1 cellular context compared by ENCODE assay signal in genomic region chr13:32142956-32143375, GRCh38.
TF ChIP-seq lines count a peak whose summit lies in the region.

No MANE protein-coding gene starts in this region.

TF ChIP-seq in HepG2, 621 proteins besides CTCF, POLR2A, EP300 and RAD21 (continued from another document and continues in another):
- TF ChIP-seq THAP7 (CRISPR knock-in tag; IDR thresholded peaks at IDR 0.05) (no peak), TRIM24 (CRISPR knock-in tag; IDR thresholded peaks at IDR 0.05) (no peak; the same call in 1 of the 2 replicates), ZSCAN9 (CRISPR knock-in tag; IDR thresholded peaks at IDR 0.05; ENCODE audit: borderline replicate concordance) (no peak; the same call in 1 of the 2 replicates), ZNF83 (CRISPR knock-in tag; IDR thresholded peaks at IDR 0.05; ENCODE audit: borderline replicate concordance) (no peak), ZNF281 (CRISPR knock-in tag; IDR thresholded peaks at IDR 0.05; ENCODE audit: borderline replicate concordance) (peak; percentile 69; the same call in 1 of the 2 replicates), ATRX (CRISPR knock-in tag; IDR thresholded peaks at IDR 0.05; ENCODE audit: borderline replicate concordance) (no peak), E2F1 (CRISPR knock-in tag; IDR thresholded peaks at IDR 0.05) (no peak), ZBTB37 (CRISPR knock-in tag; IDR thresholded peaks at IDR 0.05) (no peak), ZNF724P (CRISPR knock-in tag; IDR thresholded peaks at IDR 0.05; ENCODE audit: borderline replicate concordance) (no peak), PRDM10 (CRISPR knock-in tag; IDR thresholded peaks at IDR 0.05; ENCODE audit: low read depth) (peak; percentile 60; the same call in 1 of the 2 replicates), ARID2 (CRISPR knock-in tag; IDR thresholded peaks at IDR 0.05; ENCODE audit: borderline replicate concordance) (no peak), HOXA9 (CRISPR knock-in tag; IDR thresholded peaks at IDR 0.05; ENCODE audit: borderline replicate concordance) (no peak), ZSCAN22 (CRISPR knock-in tag; IDR thresholded peaks at IDR 0.05) (no peak), SNAPC2 (CRISPR knock-in tag; IDR thresholded peaks at IDR 0.05) (no peak), SNAPC4 (CRISPR knock-in tag; IDR thresholded peaks at IDR 0.05) (no peak), TBL1XR1 (IDR thresholded peaks at IDR 0.05; ENCODE audit: borderline replicate concordance, low read length, partially characterized antibody) (peak; percentile 78), SRY (CRISPR knock-in tag; IDR thresholded peaks at IDR 0.05) (no peak), LRRFIP1 (CRISPR knock-in tag; conservative IDR thresholded peaks at IDR 0.05) (no peak), E2F5 (CRISPR knock-in tag; conservative IDR thresholded peaks at IDR 0.05) (no peak), ZNF335 (CRISPR knock-in tag; IDR thresholded peaks at IDR 0.05) (no peak), NCOR1 (IDR thresholded peaks at IDR 0.05; ENCODE audit: borderline replicate concordance, low read length) (peak; percentile 96), TAF15 (IDR thresholded peaks at IDR 0.05; ENCODE audit: low read depth, low read length, poor library complexity, severe bottlenecking) (no peak), JARID2 (CRISPR knock-in tag; IDR thresholded peaks at IDR 0.05; ENCODE audit: insufficient replicate concordance) (no peak), GRHL1 (CRISPR knock-in tag; conservative IDR thresholded peaks at IDR 0.05) (no peak), RFXANK (CRISPR knock-in tag; IDR thresholded peaks at IDR 0.05) (no peak), ZNF225 (CRISPR knock-in tag; IDR thresholded peaks at IDR 0.05) (no peak), SMYD3 (CRISPR knock-in tag; IDR thresholded peaks at IDR 0.05) (no peak), HDAC1 (CRISPR knock-in tag; IDR thresholded peaks at IDR 0.05) (peak; percentile 81), ZNF781 (CRISPR knock-in tag; IDR thresholded peaks at IDR 0.05; ENCODE audit: borderline replicate concordance, not compliant biosample characterization) (no peak), IRF9 (CRISPR knock-in tag; IDR thresholded peaks at IDR 0.05; ENCODE audit: borderline replicate concordance) (no peak)
